Comparison of ENCODE assay signal across 1 cellular context in the genomic region with DNA sequence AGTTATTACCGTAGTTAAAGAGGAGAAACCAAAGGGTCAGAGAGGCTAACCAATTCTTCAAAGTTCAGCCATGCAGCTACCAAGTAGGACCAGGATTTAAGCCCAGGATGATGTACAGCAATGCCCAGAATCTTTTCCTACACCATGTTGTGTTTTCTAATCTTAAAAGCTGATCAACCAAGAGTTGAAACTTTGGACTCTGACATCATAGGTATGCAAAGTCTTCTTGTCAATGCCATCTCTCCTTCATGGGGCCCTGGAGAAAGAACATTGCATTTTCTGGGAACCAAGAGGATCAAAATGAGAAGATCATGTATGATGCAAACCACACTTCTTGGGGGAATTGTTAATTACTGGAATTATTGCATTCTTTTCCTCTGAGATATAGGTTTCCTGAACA.
TF ChIP-seq lines count a peak whose summit lies in the region.

No MANE protein-coding gene starts in this region.

TF ChIP-seq in SK-N-SH treated with all-trans-retinoic acid at 6 μM for 48 hours, 23 proteins besides CTCF, POLR2A, EP300 and RAD21 (continued from another document):
- TF ChIP-seq CSRNP3 (CRISPR knock-in tag; IDR thresholded peaks at IDR 0.05) (no peak), ESRRG (CRISPR knock-in tag; IDR thresholded peaks at IDR 0.05) (no peak), POU6F1 (CRISPR knock-in tag; IDR thresholded peaks at IDR 0.05; ENCODE audit: borderline replicate concordance, low read depth) (no peak), RARB (CRISPR knock-in tag; IDR thresholded peaks at IDR 0.05) (no peak), TOX (CRISPR knock-in tag; IDR thresholded peaks at IDR 0.05; ENCODE audit: borderline replicate concordance) (no peak)
